Comparison of ENCODE assay signal across 1 cellular context in the genomic region with DNA sequence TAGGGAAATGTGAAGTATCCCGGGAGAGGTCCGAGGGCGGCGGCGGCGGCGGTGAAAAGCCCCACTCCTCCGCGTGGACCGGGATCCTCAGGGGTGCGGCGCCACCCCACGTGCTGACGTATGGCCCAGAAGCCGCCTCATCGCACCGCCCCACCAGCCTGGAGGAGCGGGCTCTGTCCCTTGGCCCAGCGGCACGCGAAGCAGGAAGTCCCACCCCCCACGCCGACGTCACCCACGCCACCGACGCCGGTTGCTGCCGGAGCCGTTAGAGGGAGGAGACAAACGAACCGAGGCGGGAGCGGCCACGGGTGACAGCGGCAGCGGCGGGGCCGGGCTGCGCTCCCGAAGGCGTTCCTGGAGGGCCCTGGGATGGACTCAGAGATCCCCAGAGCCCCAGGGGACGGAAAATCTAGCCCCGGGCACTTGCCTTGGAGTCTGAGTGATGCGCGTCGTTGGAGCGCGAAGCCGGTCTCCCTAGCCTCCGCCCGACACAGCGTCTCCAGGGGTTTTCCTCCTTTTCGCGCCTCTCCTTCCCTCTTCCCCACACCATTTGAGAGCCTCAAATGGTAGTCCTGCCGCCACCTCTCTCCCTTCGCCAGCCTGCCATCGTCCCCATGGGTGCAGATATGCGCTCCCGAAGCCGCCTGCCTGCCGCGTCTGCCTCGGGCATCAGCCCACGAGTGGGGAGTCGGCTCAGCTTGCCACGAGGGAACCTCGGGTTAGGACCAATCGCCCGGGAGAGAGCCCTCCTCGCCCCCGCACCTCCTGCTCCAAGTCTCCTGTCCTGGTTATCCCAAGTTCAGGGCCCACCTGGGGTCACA.
TF ChIP-seq lines count a peak whose summit lies in the region.

A gene with protein sequence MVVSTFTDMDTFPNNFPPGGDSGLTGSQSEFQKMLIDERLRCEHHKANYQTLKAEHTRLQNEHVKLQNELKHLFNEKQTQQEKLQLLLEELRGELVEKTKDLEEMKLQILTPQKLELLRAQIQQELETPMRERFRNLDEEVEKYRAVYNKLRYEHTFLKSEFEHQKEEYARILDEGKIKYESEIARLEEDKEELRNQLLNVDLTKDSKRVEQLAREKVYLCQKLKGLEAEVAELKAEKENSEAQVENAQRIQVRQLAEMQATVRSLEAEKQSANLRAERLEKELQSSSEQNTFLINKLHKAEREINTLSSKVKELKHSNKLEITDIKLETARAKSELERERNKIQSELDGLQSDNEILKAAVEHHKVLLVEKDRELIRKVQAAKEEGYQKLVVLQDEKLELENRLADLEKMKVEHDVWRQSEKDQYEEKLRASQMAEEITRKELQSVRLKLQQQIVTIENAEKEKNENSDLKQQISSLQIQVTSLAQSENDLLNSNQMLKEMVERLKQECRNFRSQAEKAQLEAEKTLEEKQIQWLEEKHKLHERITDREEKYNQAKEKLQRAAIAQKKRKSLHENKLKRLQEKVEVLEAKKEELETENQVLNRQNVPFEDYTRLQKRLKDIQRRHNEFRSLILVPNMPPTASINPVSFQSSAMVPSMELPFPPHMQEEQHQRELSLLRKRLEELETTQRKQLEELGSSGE (minus strand): TSS at position 95 of the 821 bp plus-strand sequence. CDS start 47,377 bp downstream, outside the sequence.

TF ChIP-seq in endothelial cell of umbilical vein, 7 proteins besides CTCF, POLR2A, EP300 and RAD21:
- TF ChIP-seq POLR2AphosphoS5 (IDR thresholded peaks at IDR 0.05; ENCODE audit: insufficient read depth, low read depth, low read length) (peak; percentile 86), MYC (IDR thresholded peaks at IDR 0.05; ENCODE audit: low read depth, low read length) (peak; percentile 40), EZH2 (IDR thresholded peaks at IDR 0.05; ENCODE audit: borderline replicate concordance, low read depth, low read length, severe bottlenecking) (no peak)
- TF ChIP-seq, protein P1, sequence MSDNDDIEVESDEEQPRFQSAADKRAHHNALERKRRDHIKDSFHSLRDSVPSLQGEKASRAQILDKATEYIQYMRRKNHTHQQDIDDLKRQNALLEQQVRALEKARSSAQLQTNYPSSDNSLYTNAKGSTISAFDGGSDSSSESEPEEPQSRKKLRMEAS (IDR thresholded peaks at IDR 0.05; ENCODE audit: insufficient read depth, insufficient read length) = peak; percentile 65
